In genomic region chr10:133082685-133083421, GRCh38 we compare ENCODE assay signal across 24 cellular contexts. TPM values are rescaled to one million over a fixed set of nuclear protein-coding genes. Genes with fewer than 3 reads are reported as not detected.
"Had no signal": no experiment of that assay in that cellular context is flagged by ENCODE, and none has a peak within 500 bp of the region (broad histone marks: within the 10 kb centered on the region; RNA-seq: fewer than 3 reads in every experiment).

No MANE protein-coding gene starts in this region.

- H2AFZ ChIP-seq: hepatocyte had no signal

- H3K4me2 ChIP-seq: hepatocyte had no signal

- H3K27me3 ChIP-seq: thyroid gland had no signal

- H3K79me2 ChIP-seq: hepatocyte had no signal

- H3K4me3 ChIP-seq: hepatocyte, mucosa of descending colon, spleen, thyroid gland, upper lobe of right lung had no signal

- FAIRE-seq: bronchial epithelial cell, islet of Langerhans had no signal

- H3K36me3 ChIP-seq: spleen, thyroid gland, upper lobe of right lung had no signal

- H3K9me3 ChIP-seq: mucosa of descending colon, spleen, thyroid gland, upper lobe of right lung had no signal

- H3K27ac ChIP-seq: foreskin keratinocyte, hepatocyte, spleen, thyroid gland, upper lobe of right lung had no signal

- DNase-seq: activated B cell treated with CpG ODN at 0.5 μM for 24 hours; activated CD4-positive, alpha-beta T cell treated with anti-CD3 and anti-CD28 coated beads for 36 hours; activated CD4-positive, alpha-beta T cell treated with anti-CD3 and anti-CD28 coated beads, Interleukin-2, amount 50 U/mL, for 48 hours; activated CD8-positive, alpha-beta memory T cell treated with anti-CD3 and anti-CD28 coated beads, Interleukin-2, amount 50 U/mL, for 48 hours; activated naive CD4-positive, alpha-beta T cell; activated naive CD8-positive, alpha-beta T cell treated with anti-CD3 and anti-CD28 coated beads for 36 hours; activated T-cell treated with anti-CD3 and anti-CD28 coated beads, Interleukin-2, amount 50 U/mL, for 4 hours; effector CD8-positive, alpha-beta T cell; foreskin keratinocyte; left cardiac atrium; mucosa of descending colon; spleen; stimulated activated CD4-positive, alpha-beta T cell treated with anti-CD3 and anti-CD28 coated beads, Interleukin-4, amount 100 ng/mL, for 1 hour; stimulated activated naive CD4-positive, alpha-beta T cell treated with Interleukin-2 at 50 U/mL for 16 hours; thyroid gland; upper lobe of right lung had no signal

RNA-seq across cellular contexts. Expression of gene ADGRA1, which starts 4.9 kb away (rescaled TPM):
- total RNA-seq: activated B cell treated with CpG ODN at 0.5 μM for 24 hours; activated CD4-positive, alpha-beta T cell treated with anti-CD3 and anti-CD28 coated beads for 36 hours; activated CD8-positive, alpha-beta memory T cell treated with anti-CD3 and anti-CD28 coated beads for 36 hours; activated naive CD8-positive, alpha-beta T cell treated with anti-CD3 and anti-CD28 coated beads for 36 hours; activated T-cell treated with anti-CD3 and anti-CD28 coated beads, Interleukin-2, amount 50 U/mL, for 4 hours; activated T-helper 2 cell treated with anti-CD3 and anti-CD28 coated beads, Interferon-gamma antibody, Interleukin-2, Interleukin-4, amounts not matched to agents 10 μg/mL and 5 μg/mL and 100 μg/mL, durations not matched to agents 14 hours and 24 hours and 36 hours; bronchial epithelial cell; chondrocyte; foreskin keratinocyte; lower leg skin; osteocyte; upper lobe of right lung had no signal
- polyA plus RNA-seq: foreskin keratinocyte, hepatocyte had no signal
